Comparison of ENCODE assay signal across 14 cellular contexts in genomic region chr2:75100691-75101236, GRCh38.
"Had no signal": no experiment of that assay in that cellular context is flagged by ENCODE, and none has a peak within 500 bp of the region (broad histone marks: within the 10 kb centered on the region; RNA-seq: fewer than 3 reads in every experiment).

No MANE protein-coding gene starts in this region.

- DNase-seq: activated CD4-positive, alpha-beta T cell treated with anti-CD3 and anti-CD28 coated beads, Interleukin-2, amount 50 U/mL, for 4 hours; activated effector memory CD4-positive, alpha-beta T cell treated with Interleukin-2 at 50 U/mL for 16 hours; activated T-cell treated with anti-CD3 and anti-CD28 coated beads, Interleukin-2, amount 50 U/mL, for 1 hour; endodermal cell; immature natural killer cell; occipital lobe; psoas muscle; stimulated activated CD4-positive, alpha-beta T cell treated with anti-CD3 and anti-CD28 coated beads, Interleukin-12 subunit alpha, Interleukin-12 subunit beta, amount 100 ng/mL, for 4 hours; stimulated activated CD4-positive, alpha-beta T cell treated with anti-CD3 and anti-CD28 coated beads, Interleukin-2, amount 100 ng/mL, for 48 hours; stimulated activated naive CD8-positive, alpha-beta T cell treated with anti-CD3 and anti-CD28 coated beads, Interleukin-15, Interleukin-2, amounts not matched to agents 100 U/mL and 50 U/mL, for 24 hours; T-helper 17 cell; upper lobe of right lung had no signal

- H3K4me3 ChIP-seq: breast epithelium, psoas muscle, upper lobe of right lung had no signal

- H3K9me3 ChIP-seq: breast epithelium, psoas muscle, upper lobe of right lung had no signal

- H3K4me1 ChIP-seq: breast epithelium, psoas muscle, upper lobe of right lung had no signal

- H3K27me3 ChIP-seq: breast epithelium, upper lobe of right lung had no signal

- H3K36me3 ChIP-seq: breast epithelium, upper lobe of right lung had no signal

- H3K27ac ChIP-seq: breast epithelium, foreskin keratinocyte, psoas muscle, upper lobe of right lung had no signal
